ENCODE assay signal across 18 cellular contexts in genomic region chr22:44884968-44885805, GRCh38.
DNase-seq lines count a peak whose midpoint lies in the region; TF ChIP-seq lines count a peak whose summit lies in the region.
"Had no signal": no experiment of that assay in that cellular context is flagged by ENCODE, and none has a peak within 500 bp of the region (broad histone marks: within the 10 kb centered on the region; RNA-seq: fewer than 3 reads in every experiment).

No MANE protein-coding gene starts in this region.

- TF ChIP-seq POLR2A in prostate gland (IDR thresholded peaks at IDR 0.05) (no peak), vagina (IDR thresholded peaks at IDR 0.05) (no peak)

- no peak for TF ChIP-seq CTCF in prostate gland (IDR thresholded peaks at IDR 0.05)
- no peak for TF ChIP-seq CTCF in vagina (IDR thresholded peaks at IDR 0.05)

- H2BK12ac ChIP-seq in neuronal stem cell (ENCODE audit: low read length), result no peak overlapping the region

- intact Hi-C loops in prostate gland (cut with DNase I) (no loop called here), vagina (cut with DNase I) (no loop called here)

- no peak overlapping the region for H2BK5ac ChIP-seq in neuronal stem cell (ENCODE audit: low read length)

- DNase-seq in DMS153 (lab: John Stamatoyannopoulos, UW) (peak; percentile 49), DMS153 treated with DMSO at 0.1 percent for 48 hours (lab: John Stamatoyannopoulos, UW; ENCODE audit: unreplicated experiment) (no peak), M059J (ENCODE audit: low read depth) (peak; percentile 14), T47D (ENCODE audit: low read depth in 1 of 2, low spot score in 1 of 2) (peak; percentile 19 to 26), neuronal stem cell (ENCODE audit: low spot score) (no peak), prostate gland (ENCODE audit: low spot score) (no peak), GDM1 (lab: John Stamatoyannopoulos, UW) (no peak), vagina (ENCODE audit: extremely low spot score in 2 of 2) (no peak)
- DNase-seq: activated CD4-positive, alpha-beta T cell treated with anti-CD3 and anti-CD28 coated beads, Interleukin-2, amount 50 U/mL, for 48 hours; activated T-cell treated with anti-CD3 and anti-CD28 coated beads, Interleukin-2, amount 50 U/mL, for 72 hours; DMS79; effector memory CD8-positive, alpha-beta T cell; NCI-H1694; stimulated activated naive CD4-positive, alpha-beta T cell; trophoblast cell had no signal

- no peak overlapping the region for H4K8ac ChIP-seq in neuronal stem cell (ENCODE audit: low read depth, low read length)

- H3K27ac ChIP-seq in neuronal stem cell (replicated peaks; ENCODE audit: low read length), result no peak overlapping the region
- H3K27ac ChIP-seq in prostate gland, result no peak overlapping the region
- no peak overlapping the region for H3K27ac ChIP-seq in vagina
- H3K27ac ChIP-seq: 22Rv1; BLaER1 treated with 17β-estradiol and CSF1 and Interleukin-3, amounts not matched to agents 10 nM and 100 nM; cardiac muscle cell had no signal

- no peak overlapping the region for H2AK5ac ChIP-seq in neuronal stem cell (ENCODE audit: low read depth, low read length)

- H3K18ac ChIP-seq in neuronal stem cell (ENCODE audit: low read length), result no peak overlapping the region

- H3K4me1 ChIP-seq in neuronal stem cell (ENCODE audit: control insufficient read depth in 2 of 2, insufficient read depth in 1 of 2, low read depth in 1 of 2, low read length in 2 of 2) (peaks cover 0 to 2% of the 10 kb centered on the region in 2 donors), prostate gland (replicated peaks) (no peaks in the 10 kb centered on the region), vagina (no peaks in the 10 kb centered on the region)
- H3K4me1 ChIP-seq: BLaER1 treated with 17β-estradiol and CSF1 and Interleukin-3, amounts not matched to agents 10 nM and 100 nM had no signal

- H3K36me3 ChIP-seq in neuronal stem cell (replicated peaks in 1 of 2; ENCODE audit: control insufficient read depth in 2 of 2, insufficient read depth in 2 of 2, low read length in 2 of 2), result peaks cover 44 to 94% of the 10 kb centered on the region in 2 donors
- no peaks in the 10 kb centered on the region for H3K36me3 ChIP-seq in prostate gland
- peaks cover 0 to 6% of the 10 kb centered on the region in 2 donors for H3K36me3 ChIP-seq in vagina
- H3K36me3 ChIP-seq: BLaER1 treated with 17β-estradiol and CSF1 and Interleukin-3, amounts not matched to agents 10 nM and 100 nM; cardiac muscle cell had no signal

- peaks cover 13% of the 10 kb centered on the region for H3K79me1 ChIP-seq in neuronal stem cell (ENCODE audit: low read depth, low read length)

- no peak overlapping the region for H2AFZ ChIP-seq in neuronal stem cell (ENCODE audit: low read length)

- no peak overlapping the region for H4K91ac ChIP-seq in neuronal stem cell (ENCODE audit: low read depth, low read length, poor library complexity)

- H3K23ac ChIP-seq in neuronal stem cell (ENCODE audit: low read depth, low read length, poor library complexity), result no peak overlapping the region

- no peak overlapping the region for H2BK15ac ChIP-seq in neuronal stem cell (ENCODE audit: low read length)

- no peak overlapping the region for H3K4me2 ChIP-seq in neuronal stem cell (ENCODE audit: insufficient read depth, low read length, poor library complexity, severe bottlenecking)
- H3K4me2 ChIP-seq: BLaER1 treated with 17β-estradiol and CSF1 and Interleukin-3, amounts not matched to agents 10 nM and 100 nM had no signal

- H3K4me3 ChIP-seq in neuronal stem cell (ENCODE audit: low read length in 2 of 2), result no peak overlapping the region
- H3K4me3 ChIP-seq in prostate gland, result no peak overlapping the region
- H3K4me3 ChIP-seq in vagina, result no peak overlapping the region
- H3K4me3 ChIP-seq: BLaER1 treated with 17β-estradiol and CSF1 and Interleukin-3, amounts not matched to agents 10 nM and 100 nM; cardiac muscle cell had no signal

- H2BK120ac ChIP-seq in neuronal stem cell (ENCODE audit: low read depth, low read length), result no peak overlapping the region

- no peak overlapping the region for H3K14ac ChIP-seq in neuronal stem cell (ENCODE audit: low read length)

- in situ Hi-C loops in T47D (cut with HindIII; ENCODE audit: low pct_unique_long_range_greater_than_20kb, low sequenced_read_pairs), result no loop called here

- WGBS in neuronal stem cell (ENCODE audit: extremely low coverage in 2 of 2, insufficient read length in 2 of 2, insufficient replicate concordance in 1 of 2), 2 donors, result no CpG with 5 or more reads among the region's 18 CpGs
- WGBS in prostate gland, result 91% methylated on average over 18 of the region's 18 CpGs

- H3K9me3 ChIP-seq in neuronal stem cell (replicated peaks in 1 of 2; ENCODE audit: control insufficient read depth in 2 of 2, insufficient read depth in 1 of 2, low read depth in 1 of 2, low read length in 2 of 2) (peaks cover 0 to 7% of the 10 kb centered on the region in 2 donors), prostate gland (no peaks in the 10 kb centered on the region), vagina (no peaks in the 10 kb centered on the region)
- H3K9me3 ChIP-seq: BLaER1 treated with 17β-estradiol and CSF1 and Interleukin-3, amounts not matched to agents 10 nM and 100 nM had no signal

- peak overlapping the region; percentile 27 for H3K9ac ChIP-seq in neuronal stem cell (ENCODE audit: low read depth, low read length, poor library complexity)
- H3K9ac ChIP-seq: BLaER1 treated with 17β-estradiol and CSF1 and Interleukin-3, amounts not matched to agents 10 nM and 100 nM had no signal

- H3K4ac ChIP-seq in neuronal stem cell (ENCODE audit: low read length), result no peak overlapping the region

- H3K27me3 ChIP-seq in neuronal stem cell (ENCODE audit: control insufficient read depth in 3 of 3, insufficient read depth in 3 of 3, low read depth in 1 of 3, low read length in 3 of 3) (no peaks in the 10 kb centered on the region), prostate gland (replicated peaks; ENCODE audit: insufficient read depth) (no peaks in the 10 kb centered on the region), vagina (no peaks in the 10 kb centered on the region)
- H3K27me3 ChIP-seq: BLaER1 treated with 17β-estradiol and CSF1 and Interleukin-3, amounts not matched to agents 10 nM and 100 nM; cardiac muscle cell had no signal

Comparison
In these comparisons a context has a peak if more than half of its experiments do, and no peak if none do; other contexts are left out.
1. DNase-seq: peak in DMS153 (single experiment), M059J (single experiment) and T47D (2 of 2); none in DMS153 treated with DMSO at 0.1 percent for 48 hours (single experiment), neuronal stem cell (single experiment), prostate gland (single experiment), GDM1 (single experiment) and vagina (0 of 2).